In genomic region chr4:1050486-1051213, GRCh38 we compare ENCODE assay signal across 1 cellular context.
TF ChIP-seq lines count a peak whose summit lies in the region.

No MANE protein-coding gene starts in this region.

TF ChIP-seq in K562, 482 proteins besides CTCF, POLR2A, EP300 and RAD21:
- no peak for TF ChIP-seq ESRRA (IDR thresholded peaks at IDR 0.05; ENCODE audit: borderline replicate concordance, low read depth)
- no peak for TF ChIP-seq KLF16 (IDR thresholded peaks at IDR 0.05)
- no peak for TF ChIP-seq AFF1 (IDR thresholded peaks at IDR 0.05; ENCODE audit: low read depth in 1 of 2, partially characterized antibody in 2 of 2)
- no peak for TF ChIP-seq DLX4 (CRISPR knock-in tag; IDR thresholded peaks at IDR 0.05)
- TF ChIP-seq E2F3 (CRISPR knock-in tag; IDR thresholded peaks at IDR 0.05), result no peak
- peak; percentile 87 for TF ChIP-seq GABPB1 (CRISPR knock-in tag; IDR thresholded peaks at IDR 0.05)
- peak; percentile 91 for TF ChIP-seq NR2C2 (CRISPR knock-in tag; IDR thresholded peaks at IDR 0.05)
- peak; percentile 61; the same call in 1 of the 2 replicates for TF ChIP-seq NR2C2 (tag; IDR thresholded peaks at IDR 0.05)
- TF ChIP-seq CGGBP1 (CRISPR knock-in tag; IDR thresholded peaks at IDR 0.05), result no peak
- TF ChIP-seq MXD1 (CRISPR knock-in tag; IDR thresholded peaks at IDR 0.05; ENCODE audit: borderline replicate concordance, poor library complexity, severe bottlenecking), result no peak
- no peak for TF ChIP-seq ZNF561 (CRISPR knock-in tag; conservative IDR thresholded peaks at IDR 0.05)
- TF ChIP-seq HDGF (IDR thresholded peaks at IDR 0.05), result no peak
- no peak for TF ChIP-seq NR4A1 (CRISPR knock-in tag; IDR thresholded peaks at IDR 0.05)
- TF ChIP-seq NR4A1 (tag; IDR thresholded peaks at IDR 0.05), result no peak
- no peak for TF ChIP-seq SMC3 (conservative IDR thresholded peaks at IDR 0.05; ENCODE audit: insufficient read depth, low read depth, low read length)
- peak; percentile 94 for TF ChIP-seq NR2C1 (IDR thresholded peaks at IDR 0.05)
- TF ChIP-seq NR2C1 (tag; IDR thresholded peaks at IDR 0.05), result peak; percentile 89
- no peak for TF ChIP-seq ZNF551 (CRISPR knock-in tag; IDR thresholded peaks at IDR 0.05)
- 0 out of 2 replicates have a peak, but pooled peaks have one; percentile 32 for TF ChIP-seq ZBTB40 (IDR thresholded peaks at IDR 0.05)
- no peak for TF ChIP-seq ZBTB40 (CRISPR knock-in tag; IDR thresholded peaks at IDR 0.05)
- TF ChIP-seq E2F5 (CRISPR knock-in tag; IDR thresholded peaks at IDR 0.05), result no peak
- no peak for TF ChIP-seq YBX1 (IDR thresholded peaks at IDR 0.05)
- peak; percentile 72 for TF ChIP-seq ZBTB33 (CRISPR knock-in tag; IDR thresholded peaks at IDR 0.05)
- TF ChIP-seq YY1 (IDR thresholded peaks at IDR 0.05; ENCODE audit: borderline replicate concordance in 1 of 3, control insufficient read depth in 1 of 3, extremely low read depth in 1 of 3, insufficient read depth in 3 of 3, insufficient read length in 1 of 3, insufficient replicate concordance in 2 of 3, low read depth in 1 of 3, low read length in 2 of 3), result peak in 1 of 3 experiments; percentile 20
- peak; percentile 32 for TF ChIP-seq CTCFL (IDR thresholded peaks at IDR 0.05; ENCODE audit: borderline replicate concordance, insufficient read depth, low read depth, low read length, poor library complexity, severe bottlenecking)
- TF ChIP-seq TFAM (CRISPR knock-in tag; conservative IDR thresholded peaks at IDR 0.05), result no peak
